8 cellular contexts compared by ENCODE assay signal in genomic region chr17:29141484-29141835, GRCh38. TPM values are rescaled to one million over a fixed set of nuclear protein-coding genes. Genes with fewer than 3 reads are reported as not detected.
DNase-seq lines count a peak whose midpoint lies in the region; ATAC-seq and TF ChIP-seq lines count a peak whose summit lies in the region.

No MANE protein-coding gene starts in this region.

- H3K27ac Mint-ChIP-seq in activated naive CD8-positive, alpha-beta T cell treated with anti-CD3 and anti-CD28 coated beads for 36 hours, result peak overlapping the region; percentile 94
- H3K27ac Mint-ChIP-seq in mesothelial cell of epicardium, result peak overlapping the region; percentile 91

- peak overlapping the region in 3 of 4 donors; percentile 35 to 48 (median 47) for H3K4me3 ChIP-seq in upper lobe of left lung

- H3K4me3 Mint-ChIP-seq in activated naive CD8-positive, alpha-beta T cell treated with anti-CD3 and anti-CD28 coated beads for 36 hours, result peak overlapping the region; percentile 83
- H3K4me3 Mint-ChIP-seq in mesothelial cell of epicardium, result no peak overlapping the region

- peak overlapping the region; percentile 76 to 86 (median 82) for H3K27ac ChIP-seq in upper lobe of left lung

- intact Hi-C loops in Right ventricle myocardium superior (cut with DNase I) (no loop called here), left ventricle myocardium superior (cut with micrococcal nuclease) (no loop called here)

- WGBS in upper lobe of left lung, 2 donors, result 40 to 43% methylated on average over 5 of the region's 5 CpGs

- H3K4me1 Mint-ChIP-seq in activated naive CD8-positive, alpha-beta T cell treated with anti-CD3 and anti-CD28 coated beads for 36 hours, result peaks cover 57% of the 10 kb centered on the region
- H3K4me1 Mint-ChIP-seq in mesothelial cell of epicardium, result peaks cover 31% of the 10 kb centered on the region

- no peaks in the 10 kb centered on the region for H3K9me3 ChIP-seq in upper lobe of left lung

- no peak for TF ChIP-seq CTCF in mesothelial cell of epicardium (IDR thresholded peaks at IDR 0.05; ENCODE audit: unreplicated experiment)
- no peak for TF ChIP-seq CTCF in upper lobe of left lung (IDR thresholded peaks at IDR 0.05)

- H3K27me3 Mint-ChIP-seq in activated naive CD8-positive, alpha-beta T cell treated with anti-CD3 and anti-CD28 coated beads for 36 hours, result no peaks in the 10 kb centered on the region
- H3K27me3 Mint-ChIP-seq in mesothelial cell of epicardium (ENCODE audit: low read depth), result no peaks in the 10 kb centered on the region

- DNase-seq in Right ventricle myocardium superior (peak; percentile 30), left ventricle myocardium superior (no peak), mesothelial cell of epicardium (ENCODE audit: low spot score in 2 of 2, unreplicated experiment in 2 of 2) (no peak), upper lobe of left lung (no peak), DMS153 treated with DMSO at 0.1 percent for 48 hours (lab: John Stamatoyannopoulos, UW; ENCODE audit: unreplicated experiment) (no peak), ACHN (no peak), left lobe of liver (ENCODE audit: low spot score) (no peak)
- no peak for DNase-seq in activated naive CD8-positive, alpha-beta T cell treated with anti-CD3 and anti-CD28 coated beads for 36 hours

- no peaks in the 10 kb centered on the region for H3K27me3 ChIP-seq in upper lobe of left lung

- TF ChIP-seq POLR2A in upper lobe of left lung (IDR thresholded peaks at IDR 0.05), result no peak

- in situ Hi-C loops in ACHN (cut with HindIII; ENCODE audit: low pct_ligation_motif_present, low pct_unique_long_range_greater_than_20kb, low sequenced_read_pairs), result no loop called here

- TF ChIP-seq EP300 in upper lobe of left lung (IDR thresholded peaks at IDR 0.05), result no peak

- no peaks in the 10 kb centered on the region for H3K9me3 Mint-ChIP-seq in activated naive CD8-positive, alpha-beta T cell treated with anti-CD3 and anti-CD28 coated beads for 36 hours
- no peaks in the 10 kb centered on the region for H3K9me3 Mint-ChIP-seq in mesothelial cell of epicardium

- no peaks in the 10 kb centered on the region for H3K36me3 ChIP-seq in upper lobe of left lung

- H3K4me1 ChIP-seq in upper lobe of left lung, result peaks cover 46 to 67% (median 57%) of the 10 kb centered on the region in 4 donors

- no peaks in the 10 kb centered on the region for H3K36me3 Mint-ChIP-seq in activated naive CD8-positive, alpha-beta T cell treated with anti-CD3 and anti-CD28 coated beads for 36 hours
- no peaks in the 10 kb centered on the region for H3K36me3 Mint-ChIP-seq in mesothelial cell of epicardium

- ATAC-seq in Right ventricle myocardium superior (ENCODE audit: poor library complexity) (no peak), left ventricle myocardium superior (no peak), upper lobe of left lung (ENCODE audit: low FRiP score in 2 of 2) (no peak), left lobe of liver (no peak)

RNA-seq across cellular contexts. Expression of gene MYO18A, which starts 38.7 kb away (rescaled TPM):
- total RNA-seq in Right ventricle myocardium superior, result 393 TPM
- total RNA-seq in left ventricle myocardium superior, result 346 TPM
- total RNA-seq in activated naive CD8-positive, alpha-beta T cell treated with anti-CD3 and anti-CD28 coated beads for 36 hours, result 10 to 100 TPM; 23.6 to 24.2 TPM
- total RNA-seq in mesothelial cell of epicardium, result 55.0 to 58.4 TPM (median 56.8 TPM) in 3 replicates
- 100 to 1,000 TPM in 1 of 6 donors, 10 to 100 TPM in 5; 37.4 to 214 (median 67.4) TPM for total RNA-seq in upper lobe of left lung
- 109 TPM for total RNA-seq in left lobe of liver
